Comparison of ENCODE assay signal across 8 cellular contexts in genomic region chr2:64214281-64215115, GRCh38.
DNase-seq lines count a peak whose midpoint lies in the region; ATAC-seq, FAIRE-seq and TF ChIP-seq lines count a peak whose summit lies in the region.

No MANE protein-coding gene starts in this region.

- no peaks in the 10 kb centered on the region for H3K27me3 ChIP-seq in muscle layer of duodenum (ENCODE audit: low read depth, low read length)

- peak; percentile 26 for TF ChIP-seq POLR2A in GM18505 (IDR thresholded peaks at IDR 0.05; ENCODE audit: borderline replicate concordance, extremely low read depth, insufficient read depth, insufficient read length)

- H3K9me3 ChIP-seq in muscle layer of duodenum (ENCODE audit: control insufficient read depth in 1 of 2, low read length in 2 of 2) = no peaks in the 10 kb centered on the region

- ATAC-seq in GM18505 (IDR thresholded peaks at IDR 0.05; ENCODE audit: unreplicated experiment) = peak; percentile 61
- ATAC-seq in GM21723 (IDR thresholded peaks at IDR 0.05; ENCODE audit: unreplicated experiment) = peak; percentile 65

- H3K9me3 Mint-ChIP-seq in activated naive CD8-positive, alpha-beta T cell treated with anti-CD3 and anti-CD28 coated beads for 36 hours = peaks cover 2% of the 10 kb centered on the region

- H3K27ac ChIP-seq in muscle layer of duodenum (ENCODE audit: low read length) = peak overlapping the region; percentile 62

- H3K4me1 Mint-ChIP-seq in activated naive CD8-positive, alpha-beta T cell treated with anti-CD3 and anti-CD28 coated beads for 36 hours = peaks cover 49% of the 10 kb centered on the region

- H3K4me3 Mint-ChIP-seq in activated naive CD8-positive, alpha-beta T cell treated with anti-CD3 and anti-CD28 coated beads for 36 hours = peak overlapping the region; percentile 62

- no peaks in the 10 kb centered on the region for H3K27me3 Mint-ChIP-seq in activated naive CD8-positive, alpha-beta T cell treated with anti-CD3 and anti-CD28 coated beads for 36 hours

- DNase-seq in LoVo (ENCODE audit: low spot score) (peak; percentile 75), NCI-H524 (lab: John Stamatoyannopoulos, UW) (no peak), D721Med (ENCODE audit: insufficient read length, low spot score) (no peak), NCI-H187 treated with DMSO at 0.1 percent for 48 hours (lab: John Stamatoyannopoulos, UW) (no peak)
- DNase-seq in activated naive CD8-positive, alpha-beta T cell treated with anti-CD3 and anti-CD28 coated beads for 36 hours = no peak

- H3K4me3 ChIP-seq in muscle layer of duodenum (ENCODE audit: low read depth in 1 of 2, low read length in 2 of 2) = peak overlapping the region in 1 of 2 donors; percentile 4

- peak overlapping the region; percentile 98 for H3K27ac Mint-ChIP-seq in activated naive CD8-positive, alpha-beta T cell treated with anti-CD3 and anti-CD28 coated beads for 36 hours

- FAIRE-seq in D721Med (lab: Jason Lieb, UNC) = no peak

- H3K36me3 ChIP-seq in muscle layer of duodenum (ENCODE audit: control insufficient read depth in 1 of 2, insufficient read depth in 2 of 2, low read length in 2 of 2) = peaks cover 0 to 3% of the 10 kb centered on the region in 2 donors

- H3K36me3 Mint-ChIP-seq in activated naive CD8-positive, alpha-beta T cell treated with anti-CD3 and anti-CD28 coated beads for 36 hours = peaks cover 2% of the 10 kb centered on the region

- peaks cover 3 to 22% of the 10 kb centered on the region in 2 donors for H3K4me1 ChIP-seq in muscle layer of duodenum (ENCODE audit: control insufficient read depth in 1 of 2, insufficient read depth in 2 of 2, low read length in 2 of 2)

- TF ChIP-seq CTCF in D721Med (IDR thresholded peaks at IDR 0.05; ENCODE audit: insufficient read depth, missing control alignments) = no peak
